1 cellular context compared by ENCODE assay signal in genomic region chr14:33714527-33715222, GRCh38.
TF ChIP-seq lines count a peak whose summit lies in the region.

No MANE protein-coding gene starts in this region.

TF ChIP-seq in SK-N-SH treated with all-trans-retinoic acid at 6 μM for 48 hours, 23 proteins besides CTCF, POLR2A, EP300 and RAD21 (continued from another document):
- TF ChIP-seq, protein P1, sequence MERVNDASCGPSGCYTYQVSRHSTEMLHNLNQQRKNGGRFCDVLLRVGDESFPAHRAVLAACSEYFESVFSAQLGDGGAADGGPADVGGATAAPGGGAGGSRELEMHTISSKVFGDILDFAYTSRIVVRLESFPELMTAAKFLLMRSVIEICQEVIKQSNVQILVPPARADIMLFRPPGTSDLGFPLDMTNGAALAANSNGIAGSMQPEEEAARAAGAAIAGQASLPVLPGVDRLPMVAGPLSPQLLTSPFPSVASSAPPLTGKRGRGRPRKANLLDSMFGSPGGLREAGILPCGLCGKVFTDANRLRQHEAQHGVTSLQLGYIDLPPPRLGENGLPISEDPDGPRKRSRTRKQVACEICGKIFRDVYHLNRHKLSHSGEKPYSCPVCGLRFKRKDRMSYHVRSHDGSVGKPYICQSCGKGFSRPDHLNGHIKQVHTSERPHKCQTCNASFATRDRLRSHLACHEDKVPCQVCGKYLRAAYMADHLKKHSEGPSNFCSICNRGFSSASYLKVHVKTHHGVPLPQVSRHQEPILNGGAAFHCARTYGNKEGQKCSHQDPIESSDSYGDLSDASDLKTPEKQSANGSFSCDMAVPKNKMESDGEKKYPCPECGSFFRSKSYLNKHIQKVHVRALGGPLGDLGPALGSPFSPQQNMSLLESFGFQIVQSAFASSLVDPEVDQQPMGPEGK (CRISPR knock-in tag; IDR thresholded peaks at IDR 0.05; ENCODE audit: borderline replicate concordance), result peak; percentile 52; the same call in 1 of the 2 replicates
- TF ChIP-seq TCF4 (CRISPR knock-in tag; IDR thresholded peaks at IDR 0.05; ENCODE audit: borderline replicate concordance), result peak; percentile 69; the same call in 1 of the 2 replicates
